ENCODE assay signal across 27 cellular contexts in the genomic region with DNA sequence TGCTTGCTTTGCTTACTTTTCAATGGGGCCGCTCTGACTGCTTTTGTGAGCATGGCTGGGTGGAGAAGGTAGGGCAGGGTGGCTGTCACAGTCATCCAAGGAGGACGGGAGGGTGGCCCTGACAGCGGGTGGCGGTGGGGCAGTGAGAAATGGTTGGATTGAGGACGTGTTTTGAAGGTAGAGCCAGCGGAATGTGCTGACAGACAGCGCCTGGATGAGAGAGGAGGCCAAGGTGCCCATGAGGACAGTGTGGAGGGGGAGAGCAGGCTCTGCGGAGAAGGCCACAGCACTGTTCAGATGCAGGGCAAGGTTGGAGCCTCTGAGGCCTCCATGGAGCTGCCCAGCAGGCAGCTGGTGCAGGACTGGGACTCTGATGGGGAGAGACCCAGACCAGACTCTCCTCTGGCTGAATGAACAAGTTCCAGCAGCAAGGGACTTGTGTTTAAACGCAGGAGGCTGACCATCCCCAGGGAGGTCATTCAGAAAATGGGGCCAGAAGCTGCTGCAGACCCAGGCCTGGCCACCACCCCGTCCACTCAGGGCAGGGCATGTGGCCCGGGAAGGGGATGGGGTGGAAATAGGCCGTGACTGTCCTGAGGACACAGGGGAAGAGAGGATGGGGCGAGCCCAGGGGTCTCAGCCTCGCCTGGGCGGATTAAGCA.
A peak's percentile ranks its signal among the peaks of the same experiment; 100 is the strongest.
DNase-seq lines count a peak whose midpoint lies in the region; TF ChIP-seq lines count a peak whose summit lies in the region.
"Had no signal": no experiment of that assay in that cellular context is flagged by ENCODE, and none has a peak within 500 bp of the region (broad histone marks: within the 10 kb centered on the region; RNA-seq: fewer than 3 reads in every experiment).

No MANE protein-coding gene starts in this region.

- H3K4me1 ChIP-seq in BLaER1 (peaks cover 84% of the 10 kb centered on the region), HUES64 (ENCODE audit: insufficient read depth, low read length) (peaks cover 15% of the 10 kb centered on the region), esophagus muscularis mucosa (no peaks in the 10 kb centered on the region)
- H3K4me1 ChIP-seq: ascending aorta, upper lobe of right lung had no signal

- intact Hi-C loops in esophagus muscularis mucosa (cut with DNase I): no loop called here

- H3K4me3 ChIP-seq in BLaER1 (no peak overlapping the region), HUES64 (ENCODE audit: low read length) (no peak overlapping the region), esophagus muscularis mucosa (no peak overlapping the region)
- H3K4me3 ChIP-seq: ascending aorta, cardiac muscle cell, PC-9, smooth muscle cell, upper lobe of right lung had no signal

- peak overlapping the region; percentile 74 for H3K4me2 ChIP-seq in BLaER1
- H3K4me2 ChIP-seq: PC-9, smooth muscle cell had no signal

- H3K27ac ChIP-seq in BLaER1: peak overlapping the region; percentile 25; the same call in 1 of the 2 replicates
- H3K27ac ChIP-seq in HUES64 (ENCODE audit: low read depth, low read length): no peak overlapping the region
- no peak overlapping the region for H3K27ac ChIP-seq in esophagus muscularis mucosa (replicated peaks in 1 of 4)
- H3K27ac ChIP-seq: ascending aorta, cardiac muscle cell, HL-60, PC-9, upper lobe of right lung had no signal

- no peak for TF ChIP-seq POLR2A in esophagus muscularis mucosa (IDR thresholded peaks at IDR 0.05; ENCODE audit: low read depth)

- peak; percentile 90 for DNase-seq in esophagus muscularis mucosa (ENCODE audit: extremely low spot score)
- DNase-seq in retina: peak; percentile 46
- no peak for DNase-seq in A172 (ENCODE audit: low spot score)
- no peak for DNase-seq in NK-92 (lab: John Stamatoyannopoulos, UW; ENCODE audit: unreplicated experiment)
- no peak for DNase-seq in NCI-H146 (lab: John Stamatoyannopoulos, UW)
- DNase-seq: activated CD4-positive, alpha-beta T cell treated with anti-CD3 and anti-CD28 coated beads for 36 hours; activated CD8-positive, alpha-beta T cell treated with anti-CD3 and anti-CD28 coated beads for 36 hours; activated naive CD8-positive, alpha-beta T cell treated with anti-CD3 and anti-CD28 coated beads, Interleukin-2, amount 10 ng/mL, durations not matched to agents 7 days and 5 days; effector memory CD8-positive, alpha-beta T cell; EL; foreskin fibroblast; HCEC 1CT; KG1; NCI-H2029 treated with DMSO at 0.1 percent for 48 hours; NCI-H2227 treated with DMSO at 0.1 percent for 48 hours; NK-92 treated with Interleukin-12 subunit alpha and Interleukin-12 subunit beta, amount 100 ng/mL, for 24 hours; PC-9; Right ventricle myocardium superior; stimulated activated CD4-positive, alpha-beta T cell treated with anti-CD3 and anti-CD28 coated beads, Interleukin-1b, Interleukin-23, amount 100 ng/mL, for 48 hours; stimulated activated naive CD4-positive, alpha-beta T cell treated with Interleukin-2 at 50 U/mL for 16 hours; upper lobe of right lung had no signal

- TF ChIP-seq EP300 in esophagus muscularis mucosa (IDR thresholded peaks at IDR 0.05): no peak

- TF ChIP-seq CTCF in esophagus muscularis mucosa (IDR thresholded peaks at IDR 0.05): no peak

- WGBS in HUES64: 87% methylated on average over 14 of the region's 15 CpGs
- 79% methylated on average over 15 of the region's 15 CpGs for WGBS in esophagus muscularis mucosa

- H3K27me3 ChIP-seq in BLaER1 (no peaks in the 10 kb centered on the region), HUES64 (ENCODE audit: insufficient read depth, low read length) (peaks cover 3% of the 10 kb centered on the region), esophagus muscularis mucosa (peaks cover 0 to 79% (median 0%) of the 10 kb centered on the region in 4 donors)
- H3K27me3 ChIP-seq: ascending aorta, cardiac muscle cell, upper lobe of right lung had no signal

- no peaks in the 10 kb centered on the region for H3K36me3 ChIP-seq in BLaER1
- no peaks in the 10 kb centered on the region for H3K36me3 ChIP-seq in HUES64 (ENCODE audit: insufficient read depth, low read length)
- H3K36me3 ChIP-seq in esophagus muscularis mucosa: no peaks in the 10 kb centered on the region
- H3K36me3 ChIP-seq: ascending aorta, cardiac muscle cell, upper lobe of right lung had no signal

- H3K9me3 ChIP-seq in BLaER1 (no peaks in the 10 kb centered on the region), HUES64 (ENCODE audit: insufficient read depth, low read depth, low read length) (no peaks in the 10 kb centered on the region), esophagus muscularis mucosa (no peaks in the 10 kb centered on the region)
- H3K9me3 ChIP-seq: ascending aorta, upper lobe of right lung had no signal

- H4K20me1 ChIP-seq in BLaER1: no peaks in the 10 kb centered on the region

- H3K9ac ChIP-seq in BLaER1 (no peak overlapping the region), HUES64 (ENCODE audit: low read depth, low read length) (0 out of 2 replicates have a peak overlapping the region, but pooled peaks have one; percentile 20)

Comparison
In these comparisons a context has a peak if more than half of its experiments do, and no peak if none do; other contexts are left out.
1. DNase-seq: peak in esophagus muscularis mucosa (single experiment) and retina (single experiment); none in A172 (single experiment), NK-92 (single experiment) and NCI-H146 (single experiment).